Comparison of ENCODE assay signal across 15 cellular contexts in the genomic region with DNA sequence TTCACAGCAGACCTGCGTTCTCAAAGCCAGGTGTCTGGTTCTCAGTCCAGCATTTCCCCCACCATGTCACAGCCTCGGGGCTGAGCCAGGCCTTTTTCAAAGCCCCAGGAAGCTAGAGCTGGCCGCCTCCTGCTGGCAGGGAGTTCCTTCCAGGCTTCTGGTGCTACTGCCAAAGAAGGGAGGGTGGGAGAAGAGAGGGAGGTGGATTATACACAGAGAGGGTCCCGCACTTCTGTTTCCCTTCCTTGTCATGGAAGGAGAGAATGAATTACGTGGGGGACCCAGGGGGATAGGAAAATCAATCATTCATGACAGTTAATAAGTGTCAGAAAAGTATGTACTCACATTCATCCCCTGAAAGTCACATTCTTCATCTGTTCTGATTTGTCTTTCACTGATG. TPM values are rescaled to one million over a fixed set of nuclear protein-coding genes. Genes with fewer than 3 reads are reported as not detected.
A peak's percentile ranks its signal among the peaks of the same experiment; 100 is the strongest.
DNase-seq lines count a peak whose midpoint lies in the region; FAIRE-seq and TF ChIP-seq lines count a peak whose summit lies in the region.
"Had no signal": no experiment of that assay in that cellular context is flagged by ENCODE, and none has a peak within 500 bp of the region (broad histone marks: within the 10 kb centered on the region; RNA-seq: fewer than 3 reads in every experiment).

No MANE protein-coding gene starts in this region.

- peak; percentile 95 for FAIRE-seq in G401.6 (lab: Jason Lieb, UNC)
- FAIRE-seq: HTR-8/SVneo had no signal

- H3K9ac ChIP-seq in rectal smooth muscle tissue (ENCODE audit: low read length), result no peak overlapping the region

- peaks cover 17% of the 10 kb centered on the region for H3K4me1 ChIP-seq in rectal smooth muscle tissue (ENCODE audit: control insufficient read depth, insufficient read depth, low read length)

- H3K27ac ChIP-seq in rectal smooth muscle tissue (ENCODE audit: low read depth, low read length), result peak overlapping the region; percentile 10

- TF ChIP-seq CTCF in fibroblast of villous mesenchyme (IDR thresholded peaks at IDR 0.05; ENCODE audit: insufficient read depth, low read depth, low read length), result peak; percentile 7

- DNase-seq in anterior cingulate cortex (lab: John Stamatoyannopoulos, UW) (peak in 36 of 58 donors; percentile 18 to 75 (median 48)), fibroblast of villous mesenchyme (ENCODE audit: low read depth) (no peak), cerebellar nuclear complex (lab: John Stamatoyannopoulos, UW) (no peak), OCI-M2 (lab: John Stamatoyannopoulos, UW; ENCODE audit: unreplicated experiment) (no peak), GF-D8 (lab: John Stamatoyannopoulos, UW) (no peak)
- DNase-seq in activated effector memory CD4-positive, alpha-beta T cell treated with anti-CD3 and anti-CD28 coated beads, Interleukin-2, amount 50 U/mL, for 16 hours, result no peak
- DNase-seq: activated CD4-positive, alpha-beta T cell treated with anti-CD3 and anti-CD28 coated beads for 4 hours; GDM1; heart left ventricle; NCI-H1417 treated with DMSO at 0.1 percent for 48 hours; NK-92 treated with Interleukin-12 subunit alpha and Interleukin-12 subunit beta, amount 100 ng/mL, for 24 hours had no signal

- no peaks in the 10 kb centered on the region for H3K36me3 ChIP-seq in rectal smooth muscle tissue (ENCODE audit: control insufficient read depth, insufficient read depth, low read length)
- H3K36me3 ChIP-seq: heart left ventricle had no signal

- H3K4me3 ChIP-seq in fibroblast of villous mesenchyme (ENCODE audit: low read depth, low read length), result no peak overlapping the region
- H3K4me3 ChIP-seq in rectal smooth muscle tissue (ENCODE audit: low read length), result peak overlapping the region; percentile 24

- no peaks in the 10 kb centered on the region for H3K27me3 ChIP-seq in rectal smooth muscle tissue (ENCODE audit: control insufficient read depth, insufficient read depth, low read length)

RNA-seq across cellular contexts. Expression of a gene that starts 0.6 kb away (rescaled TPM):
- total RNA-seq in fibroblast of villous mesenchyme, result not detected in 2 replicates
- total RNA-seq: activated T-helper 2 cell treated with anti-CD3 and anti-CD28 coated beads, Interferon-gamma antibody, Interleukin-2, Interleukin-4, amounts not matched to agents 10 μg/mL and 5 μg/mL and 100 μg/mL, durations not matched to agents 14 hours and 24 hours and 36 hours had no signal

RNA-seq across cellular contexts. Expression of a gene that starts 54.7 kb away (rescaled TPM):
- 6.0 and 11.3 TPM in 2 replicates for total RNA-seq in fibroblast of villous mesenchyme

Comparison
In these comparisons a context has a peak if more than half of its experiments do, and no peak if none do; other contexts are left out.
1. DNase-seq: peak in anterior cingulate cortex (36 of 58); none in fibroblast of villous mesenchyme (single experiment), activated effector memory CD4-positive, alpha-beta T cell treated with anti-CD3 and anti-CD28 coated beads, Interleukin-2, amount 50 U/mL, for 16 hours (single experiment), cerebellar nuclear complex (0 of 2), OCI-M2 (single experiment) and GF-D8 (single experiment).